In the genomic region with DNA sequence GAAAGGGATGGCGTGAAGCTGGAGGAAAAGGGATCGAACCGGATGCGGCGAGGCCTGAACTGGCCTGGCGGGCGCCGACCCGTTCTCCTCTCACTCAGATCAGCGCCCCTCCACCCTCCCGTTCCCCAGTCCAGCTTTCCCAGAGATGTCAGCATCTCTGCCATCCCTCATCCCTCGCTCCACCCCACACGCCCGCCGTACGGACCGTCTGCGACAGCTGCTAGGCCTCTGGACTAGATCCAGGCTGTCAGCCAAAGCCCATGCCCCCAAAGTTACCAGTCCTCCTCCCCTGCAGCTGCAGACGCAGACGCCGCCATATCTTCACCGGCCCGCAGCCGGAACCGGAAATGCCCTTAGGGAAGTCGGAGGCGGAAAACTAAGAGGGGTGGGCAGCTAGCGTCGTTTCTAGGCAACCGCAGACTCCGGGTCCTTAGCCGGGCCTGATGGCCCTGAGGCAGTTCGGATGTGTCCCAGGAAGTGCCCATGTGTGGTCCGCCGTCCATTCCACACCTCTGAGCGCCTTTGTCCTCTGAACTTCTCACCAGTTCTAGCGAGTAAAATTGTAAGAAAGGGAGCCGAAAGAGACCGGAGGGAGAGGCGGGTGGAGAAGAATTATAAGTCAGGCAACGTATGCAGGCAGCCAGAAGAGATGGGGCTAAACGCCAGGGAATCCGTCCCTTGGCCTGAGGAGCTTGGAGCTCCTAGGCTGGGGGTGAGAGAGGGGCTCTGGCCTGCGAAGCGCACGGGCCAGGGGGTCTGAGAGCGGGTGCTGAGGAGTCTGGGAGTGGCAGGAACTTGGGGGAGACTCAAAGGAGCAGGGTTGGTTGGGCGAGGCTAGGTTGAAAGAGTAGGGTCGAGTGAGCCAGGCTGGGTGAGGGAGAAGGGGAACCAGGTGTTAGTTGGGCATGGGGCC, we compare ENCODE assay signal across 1 cellular context.
TF ChIP-seq lines count a peak whose summit lies in the region.

A gene with protein sequence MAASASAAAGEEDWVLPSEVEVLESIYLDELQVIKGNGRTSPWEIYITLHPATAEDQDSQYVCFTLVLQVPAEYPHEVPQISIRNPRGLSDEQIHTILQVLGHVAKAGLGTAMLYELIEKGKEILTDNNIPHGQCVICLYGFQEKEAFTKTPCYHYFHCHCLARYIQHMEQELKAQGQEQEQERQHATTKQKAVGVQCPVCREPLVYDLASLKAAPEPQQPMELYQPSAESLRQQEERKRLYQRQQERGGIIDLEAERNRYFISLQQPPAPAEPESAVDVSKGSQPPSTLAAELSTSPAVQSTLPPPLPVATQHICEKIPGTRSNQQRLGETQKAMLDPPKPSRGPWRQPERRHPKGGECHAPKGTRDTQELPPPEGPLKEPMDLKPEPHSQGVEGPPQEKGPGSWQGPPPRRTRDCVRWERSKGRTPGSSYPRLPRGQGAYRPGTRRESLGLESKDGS (minus strand): TSS at position 349 of the 913 bp plus-strand sequence. CDS start 32 bp downstream, at position 317.
A gene with protein sequence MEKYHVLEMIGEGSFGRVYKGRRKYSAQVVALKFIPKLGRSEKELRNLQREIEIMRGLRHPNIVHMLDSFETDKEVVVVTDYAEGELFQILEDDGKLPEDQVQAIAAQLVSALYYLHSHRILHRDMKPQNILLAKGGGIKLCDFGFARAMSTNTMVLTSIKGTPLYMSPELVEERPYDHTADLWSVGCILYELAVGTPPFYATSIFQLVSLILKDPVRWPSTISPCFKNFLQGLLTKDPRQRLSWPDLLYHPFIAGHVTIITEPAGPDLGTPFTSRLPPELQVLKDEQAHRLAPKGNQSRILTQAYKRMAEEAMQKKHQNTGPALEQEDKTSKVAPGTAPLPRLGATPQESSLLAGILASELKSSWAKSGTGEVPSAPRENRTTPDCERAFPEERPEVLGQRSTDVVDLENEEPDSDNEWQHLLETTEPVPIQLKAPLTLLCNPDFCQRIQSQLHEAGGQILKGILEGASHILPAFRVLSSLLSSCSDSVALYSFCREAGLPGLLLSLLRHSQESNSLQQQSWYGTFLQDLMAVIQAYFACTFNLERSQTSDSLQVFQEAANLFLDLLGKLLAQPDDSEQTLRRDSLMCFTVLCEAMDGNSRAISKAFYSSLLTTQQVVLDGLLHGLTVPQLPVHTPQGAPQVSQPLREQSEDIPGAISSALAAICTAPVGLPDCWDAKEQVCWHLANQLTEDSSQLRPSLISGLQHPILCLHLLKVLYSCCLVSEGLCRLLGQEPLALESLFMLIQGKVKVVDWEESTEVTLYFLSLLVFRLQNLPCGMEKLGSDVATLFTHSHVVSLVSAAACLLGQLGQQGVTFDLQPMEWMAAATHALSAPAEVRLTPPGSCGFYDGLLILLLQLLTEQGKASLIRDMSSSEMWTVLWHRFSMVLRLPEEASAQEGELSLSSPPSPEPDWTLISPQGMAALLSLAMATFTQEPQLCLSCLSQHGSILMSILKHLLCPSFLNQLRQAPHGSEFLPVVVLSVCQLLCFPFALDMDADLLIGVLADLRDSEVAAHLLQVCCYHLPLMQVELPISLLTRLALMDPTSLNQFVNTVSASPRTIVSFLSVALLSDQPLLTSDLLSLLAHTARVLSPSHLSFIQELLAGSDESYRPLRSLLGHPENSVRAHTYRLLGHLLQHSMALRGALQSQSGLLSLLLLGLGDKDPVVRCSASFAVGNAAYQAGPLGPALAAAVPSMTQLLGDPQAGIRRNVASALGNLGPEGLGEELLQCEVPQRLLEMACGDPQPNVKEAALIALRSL (N-terminal part only) (plus strand): TSS at position 433 of the 913 bp plus-strand sequence. CDS start 744 bp downstream, outside the sequence.

TF ChIP-seq in WTC11, 78 proteins besides CTCF, POLR2A, EP300 and RAD21 (continued from another document and continues in another):
- TF ChIP-seq, protein P1, sequence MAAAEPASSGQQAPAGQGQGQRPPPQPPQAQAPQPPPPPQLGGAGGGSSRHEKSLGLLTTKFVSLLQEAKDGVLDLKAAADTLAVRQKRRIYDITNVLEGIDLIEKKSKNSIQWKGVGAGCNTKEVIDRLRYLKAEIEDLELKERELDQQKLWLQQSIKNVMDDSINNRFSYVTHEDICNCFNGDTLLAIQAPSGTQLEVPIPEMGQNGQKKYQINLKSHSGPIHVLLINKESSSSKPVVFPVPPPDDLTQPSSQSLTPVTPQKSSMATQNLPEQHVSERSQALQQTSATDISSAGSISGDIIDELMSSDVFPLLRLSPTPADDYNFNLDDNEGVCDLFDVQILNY (CRISPR knock-in tag; IDR thresholded peaks at IDR 0.05), result no peak
- TF ChIP-seq ZNF138 (CRISPR knock-in tag; conservative IDR thresholded peaks at IDR 0.05) (no peak), SP1 (CRISPR knock-in tag; conservative IDR thresholded peaks at IDR 0.05) (0 out of 2 replicates have a peak, but pooled peaks have one; percentile 38), CBFB (CRISPR knock-in tag; IDR thresholded peaks at IDR 0.05; ENCODE audit: low read depth) (no peak), ZNF396 (CRISPR knock-in tag; IDR thresholded peaks at IDR 0.05; ENCODE audit: borderline replicate concordance) (no peak), SMAD3 (CRISPR knock-in tag; IDR thresholded peaks at IDR 0.05; ENCODE audit: borderline replicate concordance) (no peak), ZNF423 (CRISPR knock-in tag; IDR thresholded peaks at IDR 0.05) (no peak), ZNF232 (CRISPR knock-in tag; IDR thresholded peaks at IDR 0.05) (0 out of 2 replicates have a peak, but pooled peaks have one; percentile 36), CREB1 (CRISPR knock-in tag; IDR thresholded peaks at IDR 0.05) (0 out of 2 replicates have a peak, but pooled peaks have one; percentile 11), MYBL2 (CRISPR knock-in tag; IDR thresholded peaks at IDR 0.05) (no peak), SOX15 (CRISPR knock-in tag; IDR thresholded peaks at IDR 0.05) (no peak), TEAD4 (CRISPR knock-in tag; IDR thresholded peaks at IDR 0.05) (no peak)
- TF ChIP-seq, protein P2, sequence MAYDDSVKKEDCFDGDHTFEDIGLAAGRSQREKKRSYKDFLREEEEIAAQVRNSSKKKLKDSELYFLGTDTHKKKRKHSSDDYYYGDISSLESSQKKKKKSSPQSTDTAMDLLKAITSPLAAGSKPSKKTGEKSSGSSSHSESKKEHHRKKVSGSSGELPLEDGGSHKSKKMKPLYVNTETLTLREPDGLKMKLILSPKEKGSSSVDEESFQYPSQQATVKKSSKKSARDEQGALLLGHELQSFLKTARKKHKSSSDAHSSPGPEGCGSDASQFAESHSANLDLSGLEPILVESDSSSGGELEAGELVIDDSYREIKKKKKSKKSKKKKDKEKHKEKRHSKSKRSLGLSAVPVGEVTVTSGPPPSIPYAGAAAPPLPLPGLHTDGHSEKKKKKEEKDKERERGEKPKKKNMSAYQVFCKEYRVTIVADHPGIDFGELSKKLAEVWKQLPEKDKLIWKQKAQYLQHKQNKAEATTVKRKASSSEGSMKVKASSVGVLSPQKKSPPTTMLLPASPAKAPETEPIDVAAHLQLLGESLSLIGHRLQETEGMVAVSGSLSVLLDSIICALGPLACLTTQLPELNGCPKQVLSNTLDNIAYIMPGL (CRISPR knock-in tag; IDR thresholded peaks at IDR 0.05), result no peak
- TF ChIP-seq, protein P3, sequence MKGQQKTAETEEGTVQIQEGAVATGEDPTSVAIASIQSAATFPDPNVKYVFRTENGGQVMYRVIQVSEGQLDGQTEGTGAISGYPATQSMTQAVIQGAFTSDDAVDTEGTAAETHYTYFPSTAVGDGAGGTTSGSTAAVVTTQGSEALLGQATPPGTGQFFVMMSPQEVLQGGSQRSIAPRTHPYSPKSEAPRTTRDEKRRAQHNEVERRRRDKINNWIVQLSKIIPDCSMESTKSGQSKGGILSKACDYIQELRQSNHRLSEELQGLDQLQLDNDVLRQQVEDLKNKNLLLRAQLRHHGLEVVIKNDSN (CRISPR knock-in tag; IDR thresholded peaks at IDR 0.05), result no peak
- TF ChIP-seq, protein P4, sequence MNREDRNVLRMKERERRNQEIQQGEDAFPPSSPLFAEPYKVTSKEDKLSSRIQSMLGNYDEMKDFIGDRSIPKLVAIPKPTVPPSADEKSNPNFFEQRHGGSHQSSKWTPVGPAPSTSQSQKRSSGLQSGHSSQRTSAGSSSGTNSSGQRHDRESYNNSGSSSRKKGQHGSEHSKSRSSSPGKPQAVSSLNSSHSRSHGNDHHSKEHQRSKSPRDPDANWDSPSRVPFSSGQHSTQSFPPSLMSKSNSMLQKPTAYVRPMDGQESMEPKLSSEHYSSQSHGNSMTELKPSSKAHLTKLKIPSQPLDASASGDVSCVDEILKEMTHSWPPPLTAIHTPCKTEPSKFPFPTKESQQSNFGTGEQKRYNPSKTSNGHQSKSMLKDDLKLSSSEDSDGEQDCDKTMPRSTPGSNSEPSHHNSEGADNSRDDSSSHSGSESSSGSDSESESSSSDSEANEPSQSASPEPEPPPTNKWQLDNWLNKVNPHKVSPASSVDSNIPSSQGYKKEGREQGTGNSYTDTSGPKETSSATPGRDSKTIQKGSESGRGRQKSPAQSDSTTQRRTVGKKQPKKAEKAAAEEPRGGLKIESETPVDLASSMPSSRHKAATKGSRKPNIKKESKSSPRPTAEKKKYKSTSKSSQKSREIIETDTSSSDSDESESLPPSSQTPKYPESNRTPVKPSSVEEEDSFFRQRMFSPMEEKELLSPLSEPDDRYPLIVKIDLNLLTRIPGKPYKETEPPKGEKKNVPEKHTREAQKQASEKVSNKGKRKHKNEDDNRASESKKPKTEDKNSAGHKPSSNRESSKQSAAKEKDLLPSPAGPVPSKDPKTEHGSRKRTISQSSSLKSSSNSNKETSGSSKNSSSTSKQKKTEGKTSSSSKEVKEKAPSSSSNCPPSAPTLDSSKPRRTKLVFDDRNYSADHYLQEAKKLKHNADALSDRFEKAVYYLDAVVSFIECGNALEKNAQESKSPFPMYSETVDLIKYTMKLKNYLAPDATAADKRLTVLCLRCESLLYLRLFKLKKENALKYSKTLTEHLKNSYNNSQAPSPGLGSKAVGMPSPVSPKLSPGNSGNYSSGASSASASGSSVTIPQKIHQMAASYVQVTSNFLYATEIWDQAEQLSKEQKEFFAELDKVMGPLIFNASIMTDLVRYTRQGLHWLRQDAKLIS (CRISPR knock-in tag; IDR thresholded peaks at IDR 0.05; ENCODE audit: borderline replicate concordance), result 0 out of 2 replicates have a peak, but pooled peaks have one; percentile 25
- TF ChIP-seq, protein P5, sequence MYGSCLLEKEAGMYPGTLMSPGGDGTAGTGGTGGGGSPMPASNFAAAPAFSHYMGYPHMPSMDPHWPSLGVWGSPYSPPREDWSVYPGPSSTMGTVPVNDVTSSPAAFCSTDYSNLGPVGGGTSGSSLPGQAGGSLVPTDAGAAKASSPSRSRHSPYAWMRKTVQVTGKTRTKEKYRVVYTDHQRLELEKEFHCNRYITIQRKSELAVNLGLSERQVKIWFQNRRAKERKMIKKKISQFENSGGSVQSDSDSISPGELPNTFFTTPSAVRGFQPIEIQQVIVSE (CRISPR knock-in tag; IDR thresholded peaks at IDR 0.05; ENCODE audit: borderline replicate concordance), result no peak
- TF ChIP-seq, protein P6, sequence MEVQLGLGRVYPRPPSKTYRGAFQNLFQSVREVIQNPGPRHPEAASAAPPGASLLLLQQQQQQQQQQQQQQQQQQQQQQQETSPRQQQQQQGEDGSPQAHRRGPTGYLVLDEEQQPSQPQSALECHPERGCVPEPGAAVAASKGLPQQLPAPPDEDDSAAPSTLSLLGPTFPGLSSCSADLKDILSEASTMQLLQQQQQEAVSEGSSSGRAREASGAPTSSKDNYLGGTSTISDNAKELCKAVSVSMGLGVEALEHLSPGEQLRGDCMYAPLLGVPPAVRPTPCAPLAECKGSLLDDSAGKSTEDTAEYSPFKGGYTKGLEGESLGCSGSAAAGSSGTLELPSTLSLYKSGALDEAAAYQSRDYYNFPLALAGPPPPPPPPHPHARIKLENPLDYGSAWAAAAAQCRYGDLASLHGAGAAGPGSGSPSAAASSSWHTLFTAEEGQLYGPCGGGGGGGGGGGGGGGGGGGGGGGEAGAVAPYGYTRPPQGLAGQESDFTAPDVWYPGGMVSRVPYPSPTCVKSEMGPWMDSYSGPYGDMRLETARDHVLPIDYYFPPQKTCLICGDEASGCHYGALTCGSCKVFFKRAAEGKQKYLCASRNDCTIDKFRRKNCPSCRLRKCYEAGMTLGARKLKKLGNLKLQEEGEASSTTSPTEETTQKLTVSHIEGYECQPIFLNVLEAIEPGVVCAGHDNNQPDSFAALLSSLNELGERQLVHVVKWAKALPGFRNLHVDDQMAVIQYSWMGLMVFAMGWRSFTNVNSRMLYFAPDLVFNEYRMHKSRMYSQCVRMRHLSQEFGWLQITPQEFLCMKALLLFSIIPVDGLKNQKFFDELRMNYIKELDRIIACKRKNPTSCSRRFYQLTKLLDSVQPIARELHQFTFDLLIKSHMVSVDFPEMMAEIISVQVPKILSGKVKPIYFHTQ (CRISPR knock-in tag; IDR thresholded peaks at IDR 0.05), result no peak
- TF ChIP-seq, protein P7, sequence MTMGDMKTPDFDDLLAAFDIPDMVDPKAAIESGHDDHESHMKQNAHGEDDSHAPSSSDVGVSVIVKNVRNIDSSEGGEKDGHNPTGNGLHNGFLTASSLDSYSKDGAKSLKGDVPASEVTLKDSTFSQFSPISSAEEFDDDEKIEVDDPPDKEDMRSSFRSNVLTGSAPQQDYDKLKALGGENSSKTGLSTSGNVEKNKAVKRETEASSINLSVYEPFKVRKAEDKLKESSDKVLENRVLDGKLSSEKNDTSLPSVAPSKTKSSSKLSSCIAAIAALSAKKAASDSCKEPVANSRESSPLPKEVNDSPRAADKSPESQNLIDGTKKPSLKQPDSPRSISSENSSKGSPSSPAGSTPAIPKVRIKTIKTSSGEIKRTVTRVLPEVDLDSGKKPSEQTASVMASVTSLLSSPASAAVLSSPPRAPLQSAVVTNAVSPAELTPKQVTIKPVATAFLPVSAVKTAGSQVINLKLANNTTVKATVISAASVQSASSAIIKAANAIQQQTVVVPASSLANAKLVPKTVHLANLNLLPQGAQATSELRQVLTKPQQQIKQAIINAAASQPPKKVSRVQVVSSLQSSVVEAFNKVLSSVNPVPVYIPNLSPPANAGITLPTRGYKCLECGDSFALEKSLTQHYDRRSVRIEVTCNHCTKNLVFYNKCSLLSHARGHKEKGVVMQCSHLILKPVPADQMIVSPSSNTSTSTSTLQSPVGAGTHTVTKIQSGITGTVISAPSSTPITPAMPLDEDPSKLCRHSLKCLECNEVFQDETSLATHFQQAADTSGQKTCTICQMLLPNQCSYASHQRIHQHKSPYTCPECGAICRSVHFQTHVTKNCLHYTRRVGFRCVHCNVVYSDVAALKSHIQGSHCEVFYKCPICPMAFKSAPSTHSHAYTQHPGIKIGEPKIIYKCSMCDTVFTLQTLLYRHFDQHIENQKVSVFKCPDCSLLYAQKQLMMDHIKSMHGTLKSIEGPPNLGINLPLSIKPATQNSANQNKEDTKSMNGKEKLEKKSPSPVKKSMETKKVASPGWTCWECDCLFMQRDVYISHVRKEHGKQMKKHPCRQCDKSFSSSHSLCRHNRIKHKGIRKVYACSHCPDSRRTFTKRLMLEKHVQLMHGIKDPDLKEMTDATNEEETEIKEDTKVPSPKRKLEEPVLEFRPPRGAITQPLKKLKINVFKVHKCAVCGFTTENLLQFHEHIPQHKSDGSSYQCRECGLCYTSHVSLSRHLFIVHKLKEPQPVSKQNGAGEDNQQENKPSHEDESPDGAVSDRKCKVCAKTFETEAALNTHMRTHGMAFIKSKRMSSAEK (CRISPR knock-in tag; IDR thresholded peaks at IDR 0.05; ENCODE audit: borderline replicate concordance), result no peak
- TF ChIP-seq, protein P8, sequence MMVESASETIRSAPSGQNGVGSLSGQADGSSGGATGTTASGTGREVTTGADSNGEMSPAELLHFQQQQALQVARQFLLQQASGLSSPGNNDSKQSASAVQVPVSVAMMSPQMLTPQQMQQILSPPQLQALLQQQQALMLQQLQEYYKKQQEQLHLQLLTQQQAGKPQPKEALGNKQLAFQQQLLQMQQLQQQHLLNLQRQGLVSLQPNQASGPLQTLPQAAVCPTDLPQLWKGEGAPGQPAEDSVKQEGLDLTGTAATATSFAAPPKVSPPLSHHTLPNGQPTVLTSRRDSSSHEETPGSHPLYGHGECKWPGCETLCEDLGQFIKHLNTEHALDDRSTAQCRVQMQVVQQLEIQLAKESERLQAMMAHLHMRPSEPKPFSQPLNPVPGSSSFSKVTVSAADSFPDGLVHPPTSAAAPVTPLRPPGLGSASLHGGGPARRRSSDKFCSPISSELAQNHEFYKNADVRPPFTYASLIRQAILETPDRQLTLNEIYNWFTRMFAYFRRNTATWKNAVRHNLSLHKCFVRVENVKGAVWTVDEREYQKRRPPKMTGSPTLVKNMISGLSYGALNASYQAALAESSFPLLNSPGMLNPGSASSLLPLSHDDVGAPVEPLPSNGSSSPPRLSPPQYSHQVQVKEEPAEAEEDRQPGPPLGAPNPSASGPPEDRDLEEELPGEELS (CRISPR knock-in tag; IDR thresholded peaks at IDR 0.05), result no peak
